9 cellular contexts compared by ENCODE assay signal in genomic region chr19:618247-618619, GRCh38. TPM values are rescaled to one million over a fixed set of nuclear protein-coding genes. Genes with fewer than 3 reads are reported as not detected.
"Had no signal": no experiment of that assay in that cellular context is flagged by ENCODE, and none has a peak within 500 bp of the region (broad histone marks: within the 10 kb centered on the region; RNA-seq: fewer than 3 reads in every experiment).

No MANE protein-coding gene starts in this region.

- H3K27ac ChIP-seq: GM23248 had no signal

- FAIRE-seq: HTR-8/SVneo had no signal

- H3K4me3 ChIP-seq: GM23248 had no signal

- H3K9ac ChIP-seq: GM23248 had no signal

- H3K27ac Mint-ChIP-seq: IgD-negative memory B cell had no signal

- H3K9me3 Mint-ChIP-seq: IgD-negative memory B cell had no signal

- DNase-seq: GM23248, GOT3, H7, HCEC 1CT, KG1 had no signal

- H2AFZ ChIP-seq: GM23248 had no signal

RNA-seq across cellular contexts. Expression of gene FGF22, which starts 21.4 kb away (rescaled TPM):
- total RNA-seq: H4, H7 had no signal
- polyA plus RNA-seq: GM23248, IgD-negative memory B cell had no signal

RNA-seq across cellular contexts. Expression of gene HCN2, which starts 28.6 kb away (rescaled TPM):
- total RNA-seq: HT-29 had no signal
- polyA plus RNA-seq: IgD-negative memory B cell had no signal
